ENCODE assay signal across 8 cellular contexts in genomic region chr2:84631047-84631446, GRCh38.
DNase-seq lines count a peak whose midpoint lies in the region; ATAC-seq, FAIRE-seq and TF ChIP-seq lines count a peak whose summit lies in the region.

No MANE protein-coding gene starts in this region.

- no peaks in the 10 kb centered on the region for H3K36me3 Mint-ChIP-seq in activated CD4-positive, alpha-beta memory T cell treated with anti-CD3 and anti-CD28 coated beads for 36 hours

- ATAC-seq in GM21390 (IDR thresholded peaks at IDR 0.05; ENCODE audit: unreplicated experiment) (peak; percentile 71), mucosa of descending colon (peak; percentile 82), GM19395 (IDR thresholded peaks at IDR 0.05; ENCODE audit: unreplicated experiment) (no peak), GM21381 (IDR thresholded peaks at IDR 0.05; ENCODE audit: unreplicated experiment) (no peak)

- H3K9me3 ChIP-seq in colonic mucosa = no peaks in the 10 kb centered on the region
- H3K9me3 ChIP-seq in mucosa of descending colon = no peaks in the 10 kb centered on the region

- no peak overlapping the region for H3K4me3 Mint-ChIP-seq in activated CD4-positive, alpha-beta memory T cell treated with anti-CD3 and anti-CD28 coated beads for 36 hours

- H3K4me3 ChIP-seq in colonic mucosa = no peak overlapping the region
- no peak overlapping the region for H3K4me3 ChIP-seq in mucosa of descending colon

- peak; percentile 71 for FAIRE-seq in D721Med (lab: Jason Lieb, UNC)

- no peak overlapping the region for H3K27ac Mint-ChIP-seq in activated CD4-positive, alpha-beta memory T cell treated with anti-CD3 and anti-CD28 coated beads for 36 hours

- H3K4me1 ChIP-seq in colonic mucosa (no peaks in the 10 kb centered on the region), mucosa of descending colon (ENCODE audit: low read depth) (peaks cover under 1% of the 10 kb centered on the region)

- POLR2A ChIA-PET in activated CD4-positive, alpha-beta memory T cell treated with anti-CD3 and anti-CD28 coated beads for 36 hours (lab: Charles Lee) = no interaction called here

- H3K27me3 ChIP-seq in colonic mucosa = no peaks in the 10 kb centered on the region

- no peak overlapping the region for H3K9ac ChIP-seq in colonic mucosa (ENCODE audit: low read depth in 2 of 2, low read length in 2 of 2)

- no peaks in the 10 kb centered on the region for H3K36me3 ChIP-seq in colonic mucosa
- H3K36me3 ChIP-seq in mucosa of descending colon (ENCODE audit: low read depth) = no peaks in the 10 kb centered on the region

- H3K27ac ChIP-seq in colonic mucosa = no peak overlapping the region

- intact Hi-C loops in colonic mucosa (cut with DNase I) = loop anchor here (2.0 to 10.0 kb wide), 3 partner anchors 106 to 244 kb away; no protein-coding TSS in a partner anchor
- intact Hi-C loops in mucosa of descending colon (cut with DNase I, micrococcal nuclease) = no loop called here
- intact Hi-C loops in activated CD4-positive, alpha-beta memory T cell treated with anti-CD3 and anti-CD28 coated beads for 36 hours (cut with micrococcal nuclease) = loop anchor here (1.0 to 5.0 kb wide), 3 partner anchors 136 to 296 kb away; no protein-coding TSS in a partner anchor

- no peaks in the 10 kb centered on the region for H3K9me3 Mint-ChIP-seq in activated CD4-positive, alpha-beta memory T cell treated with anti-CD3 and anti-CD28 coated beads for 36 hours

- CTCF ChIA-PET in activated CD4-positive, alpha-beta memory T cell treated with anti-CD3 and anti-CD28 coated beads for 36 hours (lab: Charles Lee) = interaction anchor here (0.7 to 1.6 kb wide), 5 partner anchors 27 to 608 kb away, joined by 3 to 4 read pairs (median 3); no protein-coding TSS in a partner anchor

- TF ChIP-seq CTCF in D721Med (IDR thresholded peaks at IDR 0.05; ENCODE audit: insufficient read depth, missing control alignments) (peak; percentile 64), colonic mucosa (IDR thresholded peaks at IDR 0.05) (peak; percentile 56), mucosa of descending colon (IDR thresholded peaks at IDR 0.05) (no peak)

- peaks cover 13% of the 10 kb centered on the region for H3K4me1 Mint-ChIP-seq in activated CD4-positive, alpha-beta memory T cell treated with anti-CD3 and anti-CD28 coated beads for 36 hours (ENCODE audit: low read depth)

- peak; percentile 18 for DNase-seq in D721Med (ENCODE audit: insufficient read length, low spot score)
- DNase-seq in NCI-H69 (lab: John Stamatoyannopoulos, UW) = peak; percentile 28
- no peak for DNase-seq in colonic mucosa
- DNase-seq in mucosa of descending colon = no peak
- no peak for DNase-seq in activated CD4-positive, alpha-beta memory T cell treated with anti-CD3 and anti-CD28 coated beads for 36 hours

- H3K27me3 Mint-ChIP-seq in activated CD4-positive, alpha-beta memory T cell treated with anti-CD3 and anti-CD28 coated beads for 36 hours = no peaks in the 10 kb centered on the region

Comparison
In these comparisons a context has a peak if more than half of its experiments do, and no peak if none do; other contexts are left out.
1. DNase-seq: peak in D721Med (single experiment) and NCI-H69 (single experiment); none in colonic mucosa (single experiment), mucosa of descending colon (0 of 3) and activated CD4-positive, alpha-beta memory T cell treated with anti-CD3 and anti-CD28 coated beads for 36 hours (single experiment).
2. ATAC-seq: peak in GM21390 (single experiment) and mucosa of descending colon (single experiment); none in GM19395 (single experiment) and GM21381 (single experiment).
3. intact Hi-C loops: an anchor here in colonic mucosa (2.0 to 10.0 kb wide) and activated CD4-positive, alpha-beta memory T cell treated with anti-CD3 and anti-CD28 coated beads for 36 hours (1.0 to 5.0 kb wide); none called in mucosa of descending colon.